9 cellular contexts compared by ENCODE assay signal in genomic region chr17:82239926-82240505, GRCh38. TPM values are rescaled to one million over a fixed set of nuclear protein-coding genes. Genes with fewer than 3 reads are reported as not detected.
DNase-seq lines count a peak whose midpoint lies in the region; ATAC-seq and TF ChIP-seq lines count a peak whose summit lies in the region.
"Had no signal": no experiment of that assay in that cellular context is flagged by ENCODE, and none has a peak within 500 bp of the region (broad histone marks: within the 10 kb centered on the region; RNA-seq: fewer than 3 reads in every experiment).

No MANE protein-coding gene starts in this region.

- CTCF ChIA-PET in activated CD8-positive, alpha-beta T cell treated with anti-CD3 and anti-CD28 coated beads for 36 hours (lab: Charles Lee), result interaction anchor here (1.1 kb wide), 2 partner anchors 34 to 81 kb away, joined by 3 read pairs; no protein-coding TSS in a partner anchor

- H3K4me1 Mint-ChIP-seq in activated CD4-positive, alpha-beta T cell treated with anti-CD3 and anti-CD28 coated beads, Interleukin-2, amount 10 ng/mL, durations not matched to agents 24 days and 14 days, result peaks cover 34% of the 10 kb centered on the region
- peaks cover 58% of the 10 kb centered on the region for H3K4me1 Mint-ChIP-seq in activated CD8-positive, alpha-beta T cell treated with anti-CD3 and anti-CD28 coated beads for 36 hours (ENCODE audit: low read depth)

- no peaks in the 10 kb centered on the region for H3K27me3 ChIP-seq in left lung

- H3K9me3 ChIP-seq in left lung, result no peaks in the 10 kb centered on the region

- intact Hi-C loops in activated CD4-positive, alpha-beta T cell treated with anti-CD3 and anti-CD28 coated beads, Interleukin-2, amount 10 ng/mL, durations not matched to agents 24 days and 14 days (cut with micrococcal nuclease), result loop anchor here (5.0 to 10.0 kb wide), 3 partner anchors 32 to 215 kb away; partner anchors contain the start of genes CSNK1D, CYBC1, HEXD and NARF
- intact Hi-C loops in activated CD8-positive, alpha-beta T cell treated with anti-CD3 and anti-CD28 coated beads for 36 hours (cut with micrococcal nuclease), result loop anchor here (5.0 kb wide), 1 partner anchor 82 kb away; no protein-coding TSS in a partner anchor
- intact Hi-C loops in left lung (cut with DNase I), result loop anchor here in 1 of 2 donors (5.0 to 10.0 kb wide), 2 partner anchors 55 to 82 kb away; no protein-coding TSS in a partner anchor

- H3K9me3 Mint-ChIP-seq in activated CD4-positive, alpha-beta T cell treated with anti-CD3 and anti-CD28 coated beads, Interleukin-2, amount 10 ng/mL, durations not matched to agents 24 days and 14 days, result no peaks in the 10 kb centered on the region
- H3K9me3 Mint-ChIP-seq in activated CD8-positive, alpha-beta T cell treated with anti-CD3 and anti-CD28 coated beads for 36 hours, result no peaks in the 10 kb centered on the region

- H3K36me3 Mint-ChIP-seq in activated CD4-positive, alpha-beta T cell treated with anti-CD3 and anti-CD28 coated beads, Interleukin-2, amount 10 ng/mL, durations not matched to agents 24 days and 14 days (ENCODE audit: low read depth), result peaks cover 44% of the 10 kb centered on the region
- H3K36me3 Mint-ChIP-seq in activated CD8-positive, alpha-beta T cell treated with anti-CD3 and anti-CD28 coated beads for 36 hours (ENCODE audit: low read depth), result peaks cover 42% of the 10 kb centered on the region

- peaks cover 0 to 88% of the 10 kb centered on the region in 2 donors for H3K36me3 ChIP-seq in left lung

- H3K27me3 Mint-ChIP-seq in activated CD4-positive, alpha-beta T cell treated with anti-CD3 and anti-CD28 coated beads, Interleukin-2, amount 10 ng/mL, durations not matched to agents 24 days and 14 days, result no peaks in the 10 kb centered on the region
- no peaks in the 10 kb centered on the region for H3K27me3 Mint-ChIP-seq in activated CD8-positive, alpha-beta T cell treated with anti-CD3 and anti-CD28 coated beads for 36 hours

- TF ChIP-seq CTCF in activated CD8-positive, alpha-beta T cell treated with anti-CD3 and anti-CD28 coated beads for 36 hours (IDR thresholded peaks at IDR 0.05), result no peak
- no peak for TF ChIP-seq CTCF in left lung (IDR thresholded peaks at IDR 0.05)

- no peak overlapping the region for H3K4me3 ChIP-seq in left lung

- H3K4me1 ChIP-seq in left lung, result peaks cover 62 to 88% of the 10 kb centered on the region in 2 donors

- DNase-seq in activated CD4-positive, alpha-beta T cell treated with anti-CD3 and anti-CD28 coated beads, Interleukin-2, amount 10 ng/mL, durations not matched to agents 24 days and 14 days, result no peak
- no peak for DNase-seq in activated CD4-positive, alpha-beta T cell treated with anti-CD3 and anti-CD28 coated beads for 4 hours
- DNase-seq in activated CD8-positive, alpha-beta T cell treated with anti-CD3 and anti-CD28 coated beads for 36 hours, result no peak
- DNase-seq in left lung (peak in 1 of 2 donors; percentile 82), NCI-H2029 (lab: John Stamatoyannopoulos, UW) (no peak), COLO829 (ENCODE audit: low spot score) (no peak)
- DNase-seq: stimulated activated CD4-positive, alpha-beta T cell treated with anti-CD3 and anti-CD28 coated beads, Interleukin-4, amount 100 ng/mL, for 24 hours had no signal

- H3K27ac ChIP-seq in left lung (peak overlapping the region; percentile 76 to 80), temporal lobe (ENCODE audit: low read depth, low read length) (peak overlapping the region; percentile 65)

- no peak for ATAC-seq in activated CD8-positive, alpha-beta T cell treated with anti-CD3 and anti-CD28 coated beads for 36 hours
- ATAC-seq in left lung, result no peak
- no peak for ATAC-seq in GM18873 (IDR thresholded peaks at IDR 0.05; ENCODE audit: low FRiP score, unreplicated experiment)

- H3K27ac Mint-ChIP-seq in activated CD4-positive, alpha-beta T cell treated with anti-CD3 and anti-CD28 coated beads, Interleukin-2, amount 10 ng/mL, durations not matched to agents 24 days and 14 days, result peak overlapping the region; percentile 87
- H3K27ac Mint-ChIP-seq in activated CD8-positive, alpha-beta T cell treated with anti-CD3 and anti-CD28 coated beads for 36 hours, result peak overlapping the region; percentile 69

- H3K4me3 Mint-ChIP-seq in activated CD4-positive, alpha-beta T cell treated with anti-CD3 and anti-CD28 coated beads, Interleukin-2, amount 10 ng/mL, durations not matched to agents 24 days and 14 days, result no peak overlapping the region
- no peak overlapping the region for H3K4me3 Mint-ChIP-seq in activated CD8-positive, alpha-beta T cell treated with anti-CD3 and anti-CD28 coated beads for 36 hours

- POLR2A ChIA-PET in activated CD8-positive, alpha-beta T cell treated with anti-CD3 and anti-CD28 coated beads for 36 hours (lab: Charles Lee), result interaction anchor here (1.0 kb wide), 1 partner anchor 10 kb away, joined by 4 read pairs; no protein-coding TSS in a partner anchor

RNA-seq across cellular contexts. Expression of gene SLC16A3, which starts 11.2 kb away (rescaled TPM):
- total RNA-seq in activated CD4-positive, alpha-beta T cell treated with anti-CD3 and anti-CD28 coated beads, Interleukin-2, amount 10 ng/mL, durations not matched to agents 24 days and 14 days, result 162 and 171 TPM in 2 replicates
- total RNA-seq in activated CD8-positive, alpha-beta T cell treated with anti-CD3 and anti-CD28 coated beads for 36 hours, result 100 to 1,000 TPM; 183 to 193 TPM
- total RNA-seq in left lung, result 100 to 1,000 TPM in 1 of 2 donors, 10 to 100 TPM in 1; 71.2 to 149 TPM
- total RNA-seq in temporal lobe, result 2.5 TPM

RNA-seq across cellular contexts. Expression of gene CCDC57, which starts 27.4 kb away (rescaled TPM):
- total RNA-seq in activated CD4-positive, alpha-beta T cell treated with anti-CD3 and anti-CD28 coated beads, Interleukin-2, amount 10 ng/mL, durations not matched to agents 24 days and 14 days, result 56.0 and 58.4 TPM in 2 replicates
- 10 to 100 TPM; 56.6 to 64.2 TPM for total RNA-seq in activated CD8-positive, alpha-beta T cell treated with anti-CD3 and anti-CD28 coated beads for 36 hours
- 10 to 100 TPM; 41.7 to 54.5 TPM for total RNA-seq in left lung
- total RNA-seq in temporal lobe, result 16.2 TPM

RNA-seq across cellular contexts. Expression of gene CSNK1D, which starts 33.5 kb away (rescaled TPM):
- total RNA-seq in activated CD4-positive, alpha-beta T cell treated with anti-CD3 and anti-CD28 coated beads, Interleukin-2, amount 10 ng/mL, durations not matched to agents 24 days and 14 days, result 137 and 146 TPM in 2 replicates
- 10 to 100 TPM; 90.6 to 97.0 TPM for total RNA-seq in activated CD8-positive, alpha-beta T cell treated with anti-CD3 and anti-CD28 coated beads for 36 hours
- total RNA-seq in left lung, result 100 to 1,000 TPM; 122 to 160 TPM
- 32.2 TPM for total RNA-seq in temporal lobe

Comparison
In these comparisons a context has a peak if more than half of its experiments do, and no peak if none do; other contexts are left out.
1. RNA of gene SLC16A3, which starts 11.2 kb away (total RNA-seq): 183 to 193 TPM in activated CD8-positive, alpha-beta T cell treated with anti-CD3 and anti-CD28 coated beads for 36 hours, 162 to 171 TPM in activated CD4-positive, alpha-beta T cell treated with anti-CD3 and anti-CD28 coated beads, Interleukin-2, amount 10 ng/mL, durations not matched to agents 24 days and 14 days and 71.2 to 149 TPM in left lung; 2.5 TPM in temporal lobe (single experiment); every median in the first group is over 10 times any median in the second.